2 cellular contexts compared by ENCODE assay signal in genomic region chrY:17907351-17907750, GRCh38. TPM values are rescaled to one million over a fixed set of nuclear protein-coding genes. Genes with fewer than 3 reads are reported as not detected.
"Had no signal": no experiment of that assay in that cellular context is flagged by ENCODE, and none has a peak within 500 bp of the region (broad histone marks: within the 10 kb centered on the region; RNA-seq: fewer than 3 reads in every experiment).

No MANE protein-coding gene starts in this region.

RNA-seq across cellular contexts. Expression of gene CDY2B, which starts 27.3 kb away (rescaled TPM):
- total RNA-seq: G401, GM12878 had no signal
- polyA plus RNA-seq: GM12878 had no signal
